Comparison of ENCODE assay signal across 2 cellular contexts in the genomic region with DNA sequence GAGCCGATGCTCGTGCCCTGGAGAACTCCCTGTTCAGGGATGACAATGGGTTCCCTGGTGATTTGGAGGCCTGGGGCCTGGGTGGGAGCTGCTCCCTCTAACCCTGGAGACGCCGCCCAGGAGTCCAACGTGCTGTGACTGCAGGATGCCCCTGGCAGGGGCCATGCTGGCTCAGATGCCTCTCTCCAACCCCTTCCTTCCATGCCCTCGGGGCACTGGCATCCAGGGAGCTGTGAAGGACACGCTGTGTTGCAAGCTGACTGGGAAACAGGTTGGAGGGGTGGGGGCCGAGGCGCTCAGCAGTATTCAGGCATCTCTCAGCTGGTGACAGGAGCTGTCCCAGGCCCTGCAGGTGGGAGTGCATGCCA. TPM values are rescaled to one million over a fixed set of nuclear protein-coding genes. Genes with fewer than 3 reads are reported as not detected.
"Had no signal": no experiment of that assay in that cellular context is flagged by ENCODE, and none has a peak within 500 bp of the region (broad histone marks: within the 10 kb centered on the region; RNA-seq: fewer than 3 reads in every experiment).

No MANE protein-coding gene starts in this region.

RNA-seq across cellular contexts. Expression of a gene that starts 9.0 kb away (rescaled TPM):
- total RNA-seq: activated T-helper 1 cell treated with anti-CD3 and anti-CD28 coated beads, Interleukin-12 subunit alpha, Interleukin-12 subunit beta, Interleukin-2, Interleukin-4 antibody, amounts not matched to agents 30 ng/mL and 10 ng/mL and 1 ng/mL, durations not matched to agents 14 hours and 24 hours and 36 hours; endothelial cell of umbilical vein had no signal
- polyA plus RNA-seq: endothelial cell of umbilical vein had no signal
